ENCODE assay signal across 2 cellular contexts in genomic region chr2:2530334-2530733, GRCh38.
TF ChIP-seq lines count a peak whose summit lies in the region.

No MANE protein-coding gene starts in this region.

TF ChIP-seq in SK-N-SH treated with all-trans-retinoic acid at 6 μM for 48 hours, 23 proteins besides CTCF, POLR2A, EP300 and RAD21 (continued from another document):
- TF ChIP-seq, protein P1, sequence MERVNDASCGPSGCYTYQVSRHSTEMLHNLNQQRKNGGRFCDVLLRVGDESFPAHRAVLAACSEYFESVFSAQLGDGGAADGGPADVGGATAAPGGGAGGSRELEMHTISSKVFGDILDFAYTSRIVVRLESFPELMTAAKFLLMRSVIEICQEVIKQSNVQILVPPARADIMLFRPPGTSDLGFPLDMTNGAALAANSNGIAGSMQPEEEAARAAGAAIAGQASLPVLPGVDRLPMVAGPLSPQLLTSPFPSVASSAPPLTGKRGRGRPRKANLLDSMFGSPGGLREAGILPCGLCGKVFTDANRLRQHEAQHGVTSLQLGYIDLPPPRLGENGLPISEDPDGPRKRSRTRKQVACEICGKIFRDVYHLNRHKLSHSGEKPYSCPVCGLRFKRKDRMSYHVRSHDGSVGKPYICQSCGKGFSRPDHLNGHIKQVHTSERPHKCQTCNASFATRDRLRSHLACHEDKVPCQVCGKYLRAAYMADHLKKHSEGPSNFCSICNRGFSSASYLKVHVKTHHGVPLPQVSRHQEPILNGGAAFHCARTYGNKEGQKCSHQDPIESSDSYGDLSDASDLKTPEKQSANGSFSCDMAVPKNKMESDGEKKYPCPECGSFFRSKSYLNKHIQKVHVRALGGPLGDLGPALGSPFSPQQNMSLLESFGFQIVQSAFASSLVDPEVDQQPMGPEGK (CRISPR knock-in tag; IDR thresholded peaks at IDR 0.05; ENCODE audit: borderline replicate concordance), result no peak
- TF ChIP-seq TCF4 (CRISPR knock-in tag; IDR thresholded peaks at IDR 0.05; ENCODE audit: borderline replicate concordance) (no peak), TSHZ2 (CRISPR knock-in tag; IDR thresholded peaks at IDR 0.05) (no peak), ZC3H10 (CRISPR knock-in tag; IDR thresholded peaks at IDR 0.05) (no peak), ISL1 (CRISPR knock-in tag; IDR thresholded peaks at IDR 0.05) (no peak), GLIS3 (CRISPR knock-in tag; IDR thresholded peaks at IDR 0.05) (no peak)

TF ChIP-seq in H1, 55 proteins besides CTCF, POLR2A, EP300 and RAD21 (continued from another document):
- TF ChIP-seq CREB1 (IDR thresholded peaks at IDR 0.05) (no peak), CBX8 (IDR thresholded peaks at IDR 0.05; ENCODE audit: borderline replicate concordance, low read depth, low read length) (no peak), ASH2L (IDR thresholded peaks at IDR 0.05; ENCODE audit: low read length) (no peak)
- TF ChIP-seq, protein P2, sequence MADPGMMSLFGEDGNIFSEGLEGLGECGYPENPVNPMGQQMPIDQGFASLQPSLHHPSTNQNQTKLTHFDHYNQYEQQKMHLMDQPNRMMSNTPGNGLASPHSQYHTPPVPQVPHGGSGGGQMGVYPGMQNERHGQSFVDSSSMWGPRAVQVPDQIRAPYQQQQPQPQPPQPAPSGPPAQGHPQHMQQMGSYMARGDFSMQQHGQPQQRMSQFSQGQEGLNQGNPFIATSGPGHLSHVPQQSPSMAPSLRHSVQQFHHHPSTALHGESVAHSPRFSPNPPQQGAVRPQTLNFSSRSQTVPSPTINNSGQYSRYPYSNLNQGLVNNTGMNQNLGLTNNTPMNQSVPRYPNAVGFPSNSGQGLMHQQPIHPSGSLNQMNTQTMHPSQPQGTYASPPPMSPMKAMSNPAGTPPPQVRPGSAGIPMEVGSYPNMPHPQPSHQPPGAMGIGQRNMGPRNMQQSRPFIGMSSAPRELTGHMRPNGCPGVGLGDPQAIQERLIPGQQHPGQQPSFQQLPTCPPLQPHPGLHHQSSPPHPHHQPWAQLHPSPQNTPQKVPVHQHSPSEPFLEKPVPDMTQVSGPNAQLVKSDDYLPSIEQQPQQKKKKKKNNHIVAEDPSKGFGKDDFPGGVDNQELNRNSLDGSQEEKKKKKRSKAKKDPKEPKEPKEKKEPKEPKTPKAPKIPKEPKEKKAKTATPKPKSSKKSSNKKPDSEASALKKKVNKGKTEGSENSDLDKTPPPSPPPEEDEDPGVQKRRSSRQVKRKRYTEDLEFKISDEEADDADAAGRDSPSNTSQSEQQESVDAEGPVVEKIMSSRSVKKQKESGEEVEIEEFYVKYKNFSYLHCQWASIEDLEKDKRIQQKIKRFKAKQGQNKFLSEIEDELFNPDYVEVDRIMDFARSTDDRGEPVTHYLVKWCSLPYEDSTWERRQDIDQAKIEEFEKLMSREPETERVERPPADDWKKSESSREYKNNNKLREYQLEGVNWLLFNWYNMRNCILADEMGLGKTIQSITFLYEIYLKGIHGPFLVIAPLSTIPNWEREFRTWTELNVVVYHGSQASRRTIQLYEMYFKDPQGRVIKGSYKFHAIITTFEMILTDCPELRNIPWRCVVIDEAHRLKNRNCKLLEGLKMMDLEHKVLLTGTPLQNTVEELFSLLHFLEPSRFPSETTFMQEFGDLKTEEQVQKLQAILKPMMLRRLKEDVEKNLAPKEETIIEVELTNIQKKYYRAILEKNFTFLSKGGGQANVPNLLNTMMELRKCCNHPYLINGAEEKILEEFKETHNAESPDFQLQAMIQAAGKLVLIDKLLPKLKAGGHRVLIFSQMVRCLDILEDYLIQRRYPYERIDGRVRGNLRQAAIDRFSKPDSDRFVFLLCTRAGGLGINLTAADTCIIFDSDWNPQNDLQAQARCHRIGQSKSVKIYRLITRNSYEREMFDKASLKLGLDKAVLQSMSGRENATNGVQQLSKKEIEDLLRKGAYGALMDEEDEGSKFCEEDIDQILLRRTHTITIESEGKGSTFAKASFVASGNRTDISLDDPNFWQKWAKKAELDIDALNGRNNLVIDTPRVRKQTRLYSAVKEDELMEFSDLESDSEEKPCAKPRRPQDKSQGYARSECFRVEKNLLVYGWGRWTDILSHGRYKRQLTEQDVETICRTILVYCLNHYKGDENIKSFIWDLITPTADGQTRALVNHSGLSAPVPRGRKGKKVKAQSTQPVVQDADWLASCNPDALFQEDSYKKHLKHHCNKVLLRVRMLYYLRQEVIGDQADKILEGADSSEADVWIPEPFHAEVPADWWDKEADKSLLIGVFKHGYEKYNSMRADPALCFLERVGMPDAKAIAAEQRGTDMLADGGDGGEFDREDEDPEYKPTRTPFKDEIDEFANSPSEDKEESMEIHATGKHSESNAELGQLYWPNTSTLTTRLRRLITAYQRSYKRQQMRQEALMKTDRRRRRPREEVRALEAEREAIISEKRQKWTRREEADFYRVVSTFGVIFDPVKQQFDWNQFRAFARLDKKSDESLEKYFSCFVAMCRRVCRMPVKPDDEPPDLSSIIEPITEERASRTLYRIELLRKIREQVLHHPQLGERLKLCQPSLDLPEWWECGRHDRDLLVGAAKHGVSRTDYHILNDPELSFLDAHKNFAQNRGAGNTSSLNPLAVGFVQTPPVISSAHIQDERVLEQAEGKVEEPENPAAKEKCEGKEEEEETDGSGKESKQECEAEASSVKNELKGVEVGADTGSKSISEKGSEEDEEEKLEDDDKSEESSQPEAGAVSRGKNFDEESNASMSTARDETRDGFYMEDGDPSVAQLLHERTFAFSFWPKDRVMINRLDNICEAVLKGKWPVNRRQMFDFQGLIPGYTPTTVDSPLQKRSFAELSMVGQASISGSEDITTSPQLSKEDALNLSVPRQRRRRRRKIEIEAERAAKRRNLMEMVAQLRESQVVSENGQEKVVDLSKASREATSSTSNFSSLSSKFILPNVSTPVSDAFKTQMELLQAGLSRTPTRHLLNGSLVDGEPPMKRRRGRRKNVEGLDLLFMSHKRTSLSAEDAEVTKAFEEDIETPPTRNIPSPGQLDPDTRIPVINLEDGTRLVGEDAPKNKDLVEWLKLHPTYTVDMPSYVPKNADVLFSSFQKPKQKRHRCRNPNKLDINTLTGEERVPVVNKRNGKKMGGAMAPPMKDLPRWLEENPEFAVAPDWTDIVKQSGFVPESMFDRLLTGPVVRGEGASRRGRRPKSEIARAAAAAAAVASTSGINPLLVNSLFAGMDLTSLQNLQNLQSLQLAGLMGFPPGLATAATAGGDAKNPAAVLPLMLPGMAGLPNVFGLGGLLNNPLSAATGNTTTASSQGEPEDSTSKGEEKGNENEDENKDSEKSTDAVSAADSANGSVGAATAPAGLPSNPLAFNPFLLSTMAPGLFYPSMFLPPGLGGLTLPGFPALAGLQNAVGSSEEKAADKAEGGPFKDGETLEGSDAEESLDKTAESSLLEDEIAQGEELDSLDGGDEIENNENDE (IDR thresholded peaks at IDR 0.05; ENCODE audit: insufficient replicate concordance, low read length), result no peak
